Comparison of ENCODE assay signal across 1 cellular context in genomic region chr12:116693259-116694227, GRCh38.
TF ChIP-seq lines count a peak whose summit lies in the region.

No MANE protein-coding gene starts in this region.

TF ChIP-seq in WTC11, 78 proteins besides CTCF, POLR2A, EP300 and RAD21 (continued from another document):
- TF ChIP-seq PRDM15 (CRISPR knock-in tag; IDR thresholded peaks at IDR 0.05) (no peak), STAT6 (CRISPR knock-in tag; conservative IDR thresholded peaks at IDR 0.05; ENCODE audit: low read depth) (no peak), ZNF512 (CRISPR knock-in tag; IDR thresholded peaks at IDR 0.05; ENCODE audit: borderline replicate concordance) (no peak)
